9 cellular contexts compared by ENCODE assay signal in the genomic region with DNA sequence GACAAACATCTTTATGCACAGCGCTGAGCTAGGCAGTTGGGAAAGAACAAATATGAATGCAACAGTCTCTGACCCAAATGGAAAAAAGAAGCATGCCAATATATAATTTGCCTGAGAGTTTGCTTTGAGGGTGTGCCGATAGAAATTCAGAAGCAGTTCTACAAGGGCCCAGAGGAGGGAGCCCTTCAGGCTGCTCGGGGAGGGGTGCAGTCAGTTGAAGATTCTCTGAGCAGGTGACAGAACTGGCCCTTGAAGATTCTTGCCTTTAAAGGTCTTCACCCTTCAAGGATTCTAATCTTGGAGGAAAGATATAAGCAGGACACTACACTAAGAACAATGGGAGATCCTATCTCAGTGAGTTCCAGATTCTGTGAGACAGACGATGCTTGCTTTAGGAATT. TPM values are rescaled to one million over a fixed set of nuclear protein-coding genes. Genes with fewer than 3 reads are reported as not detected.
DNase-seq lines count a peak whose midpoint lies in the region; ATAC-seq lines count a peak whose summit lies in the region.
"Had no signal": no experiment of that assay in that cellular context is flagged by ENCODE, and none has a peak within 500 bp of the region (broad histone marks: within the 10 kb centered on the region; RNA-seq: fewer than 3 reads in every experiment).

No MANE protein-coding gene starts in this region.

- H3K9ac ChIP-seq in neuronal stem cell (ENCODE audit: low read depth, low read length, poor library complexity), result no peak overlapping the region

- peak; percentile 60 for ATAC-seq in GM18517 (IDR thresholded peaks at IDR 0.05; ENCODE audit: unreplicated experiment)
- no peak for ATAC-seq in HG02981 (IDR thresholded peaks at IDR 0.05; ENCODE audit: unreplicated experiment)
- no peak for ATAC-seq in effector memory CD8-positive, alpha-beta T cell (replicated peaks)
- no peak for ATAC-seq in GM21390 (IDR thresholded peaks at IDR 0.05; ENCODE audit: unreplicated experiment)

- no peaks in the 10 kb centered on the region for H3K36me3 ChIP-seq in neuronal stem cell (replicated peaks in 1 of 2; ENCODE audit: control insufficient read depth in 2 of 2, insufficient read depth in 2 of 2, low read length in 2 of 2)

- WGBS in neuronal stem cell (ENCODE audit: extremely low coverage in 2 of 2, insufficient read length in 2 of 2, insufficient replicate concordance in 1 of 2), 2 donors, result no CpG with 5 or more reads among the region's 4 CpGs

- H2BK12ac ChIP-seq in neuronal stem cell (ENCODE audit: low read length), result no peak overlapping the region

- no peaks in the 10 kb centered on the region for H3K9me3 ChIP-seq in neuronal stem cell (replicated peaks in 1 of 2; ENCODE audit: control insufficient read depth in 2 of 2, insufficient read depth in 1 of 2, low read depth in 1 of 2, low read length in 2 of 2)

- H2BK5ac ChIP-seq in neuronal stem cell (ENCODE audit: low read length), result no peak overlapping the region

- no peak overlapping the region for H3K4me3 Mint-ChIP-seq in effector memory CD8-positive, alpha-beta T cell
- H3K4me3 Mint-ChIP-seq: central memory CD8-positive, alpha-beta T cell had no signal

- H3K18ac ChIP-seq in neuronal stem cell (ENCODE audit: low read length), result no peak overlapping the region

- DNase-seq in ACHN, result peak; percentile 50
- peak; percentile 53 for DNase-seq in NAMALWA (ENCODE audit: low spot score)
- DNase-seq in dermis blood vessel endothelial cell, result peak; percentile 22
- DNase-seq in neuronal stem cell (ENCODE audit: low spot score), result peak; percentile 41
- no peak for DNase-seq in effector memory CD8-positive, alpha-beta T cell

- no peak overlapping the region for H3K14ac ChIP-seq in neuronal stem cell (ENCODE audit: low read length)

- H4K8ac ChIP-seq in neuronal stem cell (ENCODE audit: low read depth, low read length), result no peak overlapping the region

- H3K4me1 ChIP-seq in neuronal stem cell (ENCODE audit: control insufficient read depth in 2 of 2, insufficient read depth in 1 of 2, low read depth in 1 of 2, low read length in 2 of 2), result peaks cover 5 to 11% of the 10 kb centered on the region in 2 donors

- H3K23ac ChIP-seq in neuronal stem cell (ENCODE audit: low read depth, low read length, poor library complexity), result no peak overlapping the region

- peaks cover 3% of the 10 kb centered on the region for H3K36me3 Mint-ChIP-seq in effector memory CD8-positive, alpha-beta T cell (ENCODE audit: insufficient read depth)

- no peak overlapping the region for H3K27ac Mint-ChIP-seq in effector memory CD8-positive, alpha-beta T cell

- H3K4me3 ChIP-seq in neuronal stem cell (ENCODE audit: low read length in 2 of 2), result no peak overlapping the region

- no peak overlapping the region for H2AK5ac ChIP-seq in neuronal stem cell (ENCODE audit: low read depth, low read length)

- no peak overlapping the region for H2BK15ac ChIP-seq in neuronal stem cell (ENCODE audit: low read length)

- H3K9me3 Mint-ChIP-seq in effector memory CD8-positive, alpha-beta T cell, result no peaks in the 10 kb centered on the region
- H3K9me3 Mint-ChIP-seq: central memory CD8-positive, alpha-beta T cell had no signal

- no peaks in the 10 kb centered on the region for H3K4me1 Mint-ChIP-seq in effector memory CD8-positive, alpha-beta T cell (ENCODE audit: low read depth in 2 of 2)

- no peak overlapping the region for H3K27ac ChIP-seq in neuronal stem cell (replicated peaks; ENCODE audit: low read length)

- no peaks in the 10 kb centered on the region for H3K79me1 ChIP-seq in neuronal stem cell (ENCODE audit: low read depth, low read length)

- no peak overlapping the region for H3K4me2 ChIP-seq in neuronal stem cell (ENCODE audit: insufficient read depth, low read length, poor library complexity, severe bottlenecking)

- no peak overlapping the region for H2BK120ac ChIP-seq in neuronal stem cell (ENCODE audit: low read depth, low read length)

- no peak overlapping the region for H4K91ac ChIP-seq in neuronal stem cell (ENCODE audit: low read depth, low read length, poor library complexity)

- H3K4ac ChIP-seq in neuronal stem cell (ENCODE audit: low read length), result no peak overlapping the region

- peaks cover 0 to 8% (median 4%) of the 10 kb centered on the region in 3 experiments for H3K27me3 ChIP-seq in neuronal stem cell (ENCODE audit: control insufficient read depth in 3 of 3, insufficient read depth in 3 of 3, low read depth in 1 of 3, low read length in 3 of 3)

- no peak overlapping the region for H2AFZ ChIP-seq in neuronal stem cell (ENCODE audit: low read length)

- in situ Hi-C loops in ACHN (cut with HindIII; ENCODE audit: low pct_ligation_motif_present, low pct_unique_long_range_greater_than_20kb, low sequenced_read_pairs), result no loop called here

- peaks cover 30 to 45% of the 10 kb centered on the region in 2 donors for H3K27me3 Mint-ChIP-seq in effector memory CD8-positive, alpha-beta T cell

RNA-seq across cellular contexts. Expression of gene PAPPA, which starts 3.7 kb away (rescaled TPM):
- total RNA-seq in dermis blood vessel endothelial cell, result 0.19 and 0.34 TPM in 2 replicates
- 0.35 TPM for polyA plus RNA-seq in neuronal stem cell (2013, experiment 1 of 2)
- polyA plus RNA-seq in neuronal stem cell (2013, experiment 2 of 2), result 0.37 TPM

Comparison
In these comparisons a context has a peak if more than half of its experiments do, and no peak if none do; other contexts are left out.
1. DNase-seq: peak in ACHN (single experiment), NAMALWA (single experiment), dermis blood vessel endothelial cell (single experiment) and neuronal stem cell (single experiment); none in effector memory CD8-positive, alpha-beta T cell (0 of 3).